ENCODE assay signal across 20 cellular contexts in the genomic region with DNA sequence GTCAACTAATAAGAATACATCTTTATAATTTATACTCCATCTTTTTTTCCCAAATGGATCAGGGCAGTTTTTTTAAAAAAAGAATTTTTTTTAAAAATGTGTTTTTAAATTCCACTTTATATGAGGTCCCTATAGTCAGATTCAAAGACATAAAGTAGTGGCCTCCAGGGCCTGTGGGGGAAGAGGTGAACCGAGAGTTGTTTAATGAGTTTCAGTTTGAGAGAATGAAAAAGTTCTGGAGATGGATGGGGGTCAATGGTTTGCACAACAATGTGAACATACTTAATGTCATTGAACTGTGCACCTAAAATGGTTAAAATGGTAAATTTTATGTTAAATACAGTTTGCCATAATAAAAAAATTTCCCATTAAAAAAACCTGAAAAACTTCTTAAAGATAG.
"Had no signal": no experiment of that assay in that cellular context is flagged by ENCODE, and none has a peak within 500 bp of the region (broad histone marks: within the 10 kb centered on the region; RNA-seq: fewer than 3 reads in every experiment).

No MANE protein-coding gene starts in this region.

- H3K4me3 Mint-ChIP-seq: activated CD4-positive, alpha-beta T cell treated with anti-CD3 and anti-CD28 coated beads, Interleukin-2, amount 10 ng/mL, durations not matched to agents 7 days and 5 days; activated CD8-positive, alpha-beta T cell treated with anti-CD3 and anti-CD28 coated beads, Interleukin-2, amount 10 ng/mL, durations not matched to agents 7 days and 5 days; activated naive CD4-positive, alpha-beta T cell treated with anti-CD3 and anti-CD28 coated beads, Interleukin-2, amount 10 ng/mL, durations not matched to agents 7 days and 5 days; activated T-cell treated with anti-CD3 and anti-CD28 coated beads, Interleukin-2, amount 50 U/mL, for 24 hours; mesothelial cell of epicardium; natural killer cell treated with Interleukin-12 subunit alpha and Interleukin-12 subunit beta and Interleukin-15 and Interleukin-18, amount 100 ng/mL, for 72 hours had no signal

- H3K4me3 ChIP-seq: adrenal gland, breast epithelium, gastrocnemius medialis, spleen, thyroid gland had no signal

- H3K4me1 Mint-ChIP-seq: activated naive CD4-positive, alpha-beta T cell treated with anti-CD3 and anti-CD28 coated beads, Interleukin-2, amount 10 ng/mL, durations not matched to agents 7 days and 5 days had no signal

- ATAC-seq: activated CD8-positive, alpha-beta T cell treated with anti-CD3 and anti-CD28 coated beads, Interleukin-2, amount 10 ng/mL, durations not matched to agents 7 days and 5 days; esophagus mucosa; gastrocnemius medialis; left lobe of liver; natural killer cell treated with Interleukin-12 subunit alpha and Interleukin-12 subunit beta and Interleukin-15 and Interleukin-18, amount 100 ng/mL, for 72 hours had no signal

- H3K9me3 Mint-ChIP-seq: activated CD4-positive, alpha-beta T cell treated with anti-CD3 and anti-CD28 coated beads, Interleukin-2, amount 10 ng/mL, durations not matched to agents 7 days and 5 days; activated naive CD4-positive, alpha-beta T cell treated with anti-CD3 and anti-CD28 coated beads, Interleukin-2, amount 10 ng/mL, durations not matched to agents 7 days and 5 days; activated T-cell treated with anti-CD3 and anti-CD28 coated beads, Interleukin-2, amount 50 U/mL, for 24 hours; mesothelial cell of epicardium; natural killer cell treated with Interleukin-12 subunit alpha and Interleukin-12 subunit beta and Interleukin-15 and Interleukin-18, amount 100 ng/mL, for 72 hours had no signal

- H3K36me3 ChIP-seq: breast epithelium, gastrocnemius medialis had no signal

- H3K27me3 ChIP-seq: adrenal gland, breast epithelium, gastrocnemius medialis, spleen, thyroid gland had no signal

- DNase-seq: activated CD4-positive, alpha-beta T cell treated with anti-CD3 and anti-CD28 coated beads, Interleukin-2, amount 10 ng/mL, durations not matched to agents 7 days and 5 days; activated CD8-positive, alpha-beta T cell treated with anti-CD3 and anti-CD28 coated beads, Interleukin-2, amount 10 ng/mL, durations not matched to agents 7 days and 5 days; activated naive CD4-positive, alpha-beta T cell treated with anti-CD3 and anti-CD28 coated beads, Interleukin-2, amount 10 ng/mL, durations not matched to agents 7 days and 5 days; activated T-cell treated with anti-CD3 and anti-CD28 coated beads, Interleukin-2, amount 50 U/mL, for 24 hours; adrenal gland; cortex of kidney; effector CD4-positive, alpha-beta T cell; gastrocnemius medialis; head of caudate nucleus; kidney; posterior cingulate gyrus; spleen; stimulated activated CD4-positive, alpha-beta T cell treated with anti-CD3 and anti-CD28 coated beads, Interleukin-4, amount 100 ng/mL, for 4 hours; stimulated activated naive CD4-positive, alpha-beta T cell treated with Interleukin-2 at 50 U/mL for 16 hours; thyroid gland had no signal

- H3K27ac ChIP-seq: adrenal gland, breast epithelium, gastrocnemius medialis, spleen, thyroid gland had no signal

- H3K9me3 ChIP-seq: adrenal gland, breast epithelium, gastrocnemius medialis, spleen, thyroid gland had no signal

- H3K27ac Mint-ChIP-seq: activated CD4-positive, alpha-beta T cell treated with anti-CD3 and anti-CD28 coated beads, Interleukin-2, amount 10 ng/mL, durations not matched to agents 7 days and 5 days; activated CD8-positive, alpha-beta T cell treated with anti-CD3 and anti-CD28 coated beads, Interleukin-2, amount 10 ng/mL, durations not matched to agents 7 days and 5 days; activated naive CD4-positive, alpha-beta T cell treated with anti-CD3 and anti-CD28 coated beads, Interleukin-2, amount 10 ng/mL, durations not matched to agents 7 days and 5 days; activated T-cell treated with anti-CD3 and anti-CD28 coated beads, Interleukin-2, amount 50 U/mL, for 24 hours; natural killer cell treated with Interleukin-12 subunit alpha and Interleukin-12 subunit beta and Interleukin-15 and Interleukin-18, amount 100 ng/mL, for 72 hours had no signal

- H3K27me3 Mint-ChIP-seq: activated CD4-positive, alpha-beta T cell treated with anti-CD3 and anti-CD28 coated beads, Interleukin-2, amount 10 ng/mL, durations not matched to agents 7 days and 5 days; activated naive CD4-positive, alpha-beta T cell treated with anti-CD3 and anti-CD28 coated beads, Interleukin-2, amount 10 ng/mL, durations not matched to agents 7 days and 5 days; activated T-cell treated with anti-CD3 and anti-CD28 coated beads, Interleukin-2, amount 50 U/mL, for 24 hours; natural killer cell treated with Interleukin-12 subunit alpha and Interleukin-12 subunit beta and Interleukin-15 and Interleukin-18, amount 100 ng/mL, for 72 hours had no signal
